Comparison of ENCODE assay signal across 1 cellular context in the genomic region with DNA sequence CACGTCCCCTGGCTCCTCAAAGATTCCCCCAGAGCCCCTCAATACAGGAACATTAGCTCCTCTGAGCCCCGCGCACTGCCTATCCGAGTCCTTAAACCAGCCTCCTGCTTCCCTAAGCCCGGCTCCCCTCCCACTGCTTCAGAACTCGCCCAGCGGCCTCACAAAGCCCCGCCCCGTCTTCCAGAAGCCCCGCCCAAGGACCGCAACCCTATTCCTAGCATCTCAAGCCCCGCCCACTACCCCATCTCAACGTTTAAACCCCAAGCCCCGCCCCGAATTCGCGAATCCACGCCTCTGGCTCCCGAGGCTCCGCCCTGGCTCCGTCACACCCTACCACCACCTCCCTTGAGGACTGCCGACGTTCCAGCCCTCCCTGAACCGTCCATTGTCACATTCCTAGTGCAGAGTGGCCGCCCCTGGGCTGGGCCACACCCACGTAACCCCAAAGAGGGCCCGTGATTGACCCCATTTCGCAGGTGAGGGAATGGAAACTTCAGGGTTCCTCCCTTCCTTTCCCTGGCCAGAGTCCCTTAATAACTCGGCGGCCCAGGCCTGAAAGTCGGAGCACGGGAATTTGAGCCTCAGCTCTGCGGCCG.
TF ChIP-seq lines count a peak whose summit lies in the region.

No MANE protein-coding gene starts in this region.

TF ChIP-seq in HepG2, 621 proteins besides CTCF, POLR2A, EP300 and RAD21 (continued from another document and continues in another):
- TF ChIP-seq, protein P1, sequence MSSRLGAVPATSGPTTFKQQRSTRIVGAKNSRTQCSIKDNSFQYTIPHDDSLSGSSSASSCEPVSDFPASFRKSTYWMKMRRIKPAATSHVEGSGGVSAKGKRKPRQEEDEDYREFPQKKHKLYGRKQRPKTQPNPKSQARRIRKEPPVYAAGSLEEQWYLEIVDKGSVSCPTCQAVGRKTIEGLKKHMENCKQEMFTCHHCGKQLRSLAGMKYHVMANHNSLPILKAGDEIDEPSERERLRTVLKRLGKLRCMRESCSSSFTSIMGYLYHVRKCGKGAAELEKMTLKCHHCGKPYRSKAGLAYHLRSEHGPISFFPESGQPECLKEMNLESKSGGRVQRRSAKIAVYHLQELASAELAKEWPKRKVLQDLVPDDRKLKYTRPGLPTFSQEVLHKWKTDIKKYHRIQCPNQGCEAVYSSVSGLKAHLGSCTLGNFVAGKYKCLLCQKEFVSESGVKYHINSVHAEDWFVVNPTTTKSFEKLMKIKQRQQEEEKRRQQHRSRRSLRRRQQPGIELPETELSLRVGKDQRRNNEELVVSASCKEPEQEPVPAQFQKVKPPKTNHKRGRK (CRISPR knock-in tag; IDR thresholded peaks at IDR 0.05): no peak
- TF ChIP-seq, protein P2, sequence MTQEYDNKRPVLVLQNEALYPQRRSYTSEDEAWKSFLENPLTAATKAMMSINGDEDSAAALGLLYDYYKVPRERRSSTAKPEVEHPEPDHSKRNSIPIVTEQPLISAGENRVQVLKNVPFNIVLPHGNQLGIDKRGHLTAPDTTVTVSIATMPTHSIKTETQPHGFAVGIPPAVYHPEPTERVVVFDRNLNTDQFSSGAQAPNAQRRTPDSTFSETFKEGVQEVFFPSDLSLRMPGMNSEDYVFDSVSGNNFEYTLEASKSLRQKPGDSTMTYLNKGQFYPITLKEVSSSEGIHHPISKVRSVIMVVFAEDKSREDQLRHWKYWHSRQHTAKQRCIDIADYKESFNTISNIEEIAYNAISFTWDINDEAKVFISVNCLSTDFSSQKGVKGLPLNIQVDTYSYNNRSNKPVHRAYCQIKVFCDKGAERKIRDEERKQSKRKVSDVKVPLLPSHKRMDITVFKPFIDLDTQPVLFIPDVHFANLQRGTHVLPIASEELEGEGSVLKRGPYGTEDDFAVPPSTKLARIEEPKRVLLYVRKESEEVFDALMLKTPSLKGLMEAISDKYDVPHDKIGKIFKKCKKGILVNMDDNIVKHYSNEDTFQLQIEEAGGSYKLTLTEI (CRISPR knock-in tag; conservative IDR thresholded peaks at IDR 0.05): no peak
- no peak for TF ChIP-seq WIZ (CRISPR knock-in tag; IDR thresholded peaks at IDR 0.05)
- TF ChIP-seq ZNF674 (CRISPR knock-in tag; IDR thresholded peaks at IDR 0.05; ENCODE audit: low read depth): no peak
- peak; percentile 37; the same call in 1 of the 2 replicates for TF ChIP-seq KDM5A (IDR thresholded peaks at IDR 0.05; ENCODE audit: borderline replicate concordance, low read length)
- TF ChIP-seq, protein P3, sequence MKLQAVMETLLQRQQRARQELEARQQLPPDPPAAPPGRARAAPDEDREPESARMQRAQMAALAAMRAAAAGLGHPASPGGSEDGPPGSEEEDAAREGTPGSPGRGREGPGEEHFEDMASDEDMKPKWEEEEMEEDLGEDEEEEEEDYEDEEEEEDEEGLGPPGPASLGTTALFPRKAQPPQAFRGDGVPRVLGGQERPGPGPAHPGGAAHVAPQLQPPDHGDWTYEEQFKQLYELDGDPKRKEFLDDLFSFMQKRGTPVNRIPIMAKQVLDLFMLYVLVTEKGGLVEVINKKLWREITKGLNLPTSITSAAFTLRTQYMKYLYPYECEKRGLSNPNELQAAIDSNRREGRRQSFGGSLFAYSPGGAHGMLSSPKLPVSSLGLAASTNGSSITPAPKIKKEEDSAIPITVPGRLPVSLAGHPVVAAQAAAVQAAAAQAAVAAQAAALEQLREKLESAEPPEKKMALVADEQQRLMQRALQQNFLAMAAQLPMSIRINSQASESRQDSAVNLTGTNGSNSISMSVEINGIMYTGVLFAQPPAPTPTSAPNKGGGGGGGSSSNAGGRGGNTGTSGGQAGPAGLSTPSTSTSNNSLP (IDR thresholded peaks at IDR 0.05; ENCODE audit: low read depth, low read length): no peak
- peak; percentile 20; the same call in 1 of the 2 replicates for TF ChIP-seq ZNF230 (CRISPR knock-in tag; IDR thresholded peaks at IDR 0.05)
- TF ChIP-seq MBNL3 (CRISPR knock-in tag; conservative IDR thresholded peaks at IDR 0.05): no peak
- no peak for TF ChIP-seq AGO1 (IDR thresholded peaks at IDR 0.05; ENCODE audit: low read depth, low read length, poor library complexity, severe bottlenecking)
- TF ChIP-seq SRSF9 (IDR thresholded peaks at IDR 0.05; ENCODE audit: borderline replicate concordance, insufficient read depth, low read depth, low read length, poor library complexity, severe bottlenecking): no peak
- TF ChIP-seq ZNF143 (CRISPR knock-in tag; IDR thresholded peaks at IDR 0.05): no peak
- TF ChIP-seq SRY (CRISPR knock-in tag; IDR thresholded peaks at IDR 0.05): peak; percentile 18; the same call in 1 of the 2 replicates
- TF ChIP-seq, protein P4, sequence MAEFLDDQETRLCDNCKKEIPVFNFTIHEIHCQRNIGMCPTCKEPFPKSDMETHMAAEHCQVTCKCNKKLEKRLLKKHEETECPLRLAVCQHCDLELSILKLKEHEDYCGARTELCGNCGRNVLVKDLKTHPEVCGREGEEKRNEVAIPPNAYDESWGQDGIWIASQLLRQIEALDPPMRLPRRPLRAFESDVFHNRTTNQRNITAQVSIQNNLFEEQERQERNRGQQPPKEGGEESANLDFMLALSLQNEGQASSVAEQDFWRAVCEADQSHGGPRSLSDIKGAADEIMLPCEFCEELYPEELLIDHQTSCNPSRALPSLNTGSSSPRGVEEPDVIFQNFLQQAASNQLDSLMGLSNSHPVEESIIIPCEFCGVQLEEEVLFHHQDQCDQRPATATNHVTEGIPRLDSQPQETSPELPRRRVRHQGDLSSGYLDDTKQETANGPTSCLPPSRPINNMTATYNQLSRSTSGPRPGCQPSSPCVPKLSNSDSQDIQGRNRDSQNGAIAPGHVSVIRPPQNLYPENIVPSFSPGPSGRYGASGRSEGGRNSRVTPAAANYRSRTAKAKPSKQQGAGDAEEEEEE (CRISPR knock-in tag; IDR thresholded peaks at IDR 0.05; ENCODE audit: borderline replicate concordance): no peak
- TF ChIP-seq ZBTB20 (CRISPR knock-in tag; IDR thresholded peaks at IDR 0.05; ENCODE audit: borderline replicate concordance, low read depth): no peak; the same call in 1 of the 2 replicates
- TF ChIP-seq, protein P5, sequence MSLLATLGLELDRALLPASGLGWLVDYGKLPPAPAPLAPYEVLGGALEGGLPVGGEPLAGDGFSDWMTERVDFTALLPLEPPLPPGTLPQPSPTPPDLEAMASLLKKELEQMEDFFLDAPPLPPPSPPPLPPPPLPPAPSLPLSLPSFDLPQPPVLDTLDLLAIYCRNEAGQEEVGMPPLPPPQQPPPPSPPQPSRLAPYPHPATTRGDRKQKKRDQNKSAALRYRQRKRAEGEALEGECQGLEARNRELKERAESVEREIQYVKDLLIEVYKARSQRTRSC (CRISPR knock-in tag; IDR thresholded peaks at IDR 0.05; ENCODE audit: low read depth): no peak
- peak; percentile 11; the same call in 1 of the 2 replicates for TF ChIP-seq PHF20 (CRISPR knock-in tag; IDR thresholded peaks at IDR 0.05)
- no peak for TF ChIP-seq SMC3 (IDR thresholded peaks at IDR 0.05; ENCODE audit: low read length)
- TF ChIP-seq ZNF350 (CRISPR knock-in tag; IDR thresholded peaks at IDR 0.05; ENCODE audit: borderline replicate concordance, low read depth): peak; percentile 72
- no peak for TF ChIP-seq ZNF792 (CRISPR knock-in tag; IDR thresholded peaks at IDR 0.05)
- no peak for TF ChIP-seq ZNF709 (CRISPR knock-in tag; IDR thresholded peaks at IDR 0.05)
- TF ChIP-seq ATM (IDR thresholded peaks at IDR 0.05; ENCODE audit: borderline replicate concordance): no peak
- TF ChIP-seq ZSCAN9 (CRISPR knock-in tag; IDR thresholded peaks at IDR 0.05; ENCODE audit: borderline replicate concordance): no peak; the same call in 1 of the 2 replicates
- TF ChIP-seq HNRNPH1 (optimal IDR thresholded peaks at IDR 0.05; ENCODE audit: low read depth, low read length): peak; percentile 64
- TF ChIP-seq KLF16 (CRISPR knock-in tag; IDR thresholded peaks at IDR 0.05): peak in 1 of 2 experiments; percentile 12; a peak in 1 of 4 replicates
- TF ChIP-seq TCF7L2 (IDR thresholded peaks at IDR 0.05; ENCODE audit: low read depth, low read length): no peak
- TF ChIP-seq NCOA5 (CRISPR knock-in tag; IDR thresholded peaks at IDR 0.05): no peak
- no peak for TF ChIP-seq ZNF7 (CRISPR knock-in tag; IDR thresholded peaks at IDR 0.05)
- no peak for TF ChIP-seq SOX13 (IDR thresholded peaks at IDR 0.05)
- TF ChIP-seq SOX13 (CRISPR knock-in tag; conservative IDR thresholded peaks at IDR 0.05 in 1 of 2, IDR thresholded peaks at IDR 0.05 in 1 of 2): peak in 1 of 2 experiments; percentile 44; a peak in 2 of 4 replicates
- no peak for TF ChIP-seq PRMT3 (CRISPR knock-in tag; IDR thresholded peaks at IDR 0.05; ENCODE audit: borderline replicate concordance, low read depth)
- TF ChIP-seq, protein P6, sequence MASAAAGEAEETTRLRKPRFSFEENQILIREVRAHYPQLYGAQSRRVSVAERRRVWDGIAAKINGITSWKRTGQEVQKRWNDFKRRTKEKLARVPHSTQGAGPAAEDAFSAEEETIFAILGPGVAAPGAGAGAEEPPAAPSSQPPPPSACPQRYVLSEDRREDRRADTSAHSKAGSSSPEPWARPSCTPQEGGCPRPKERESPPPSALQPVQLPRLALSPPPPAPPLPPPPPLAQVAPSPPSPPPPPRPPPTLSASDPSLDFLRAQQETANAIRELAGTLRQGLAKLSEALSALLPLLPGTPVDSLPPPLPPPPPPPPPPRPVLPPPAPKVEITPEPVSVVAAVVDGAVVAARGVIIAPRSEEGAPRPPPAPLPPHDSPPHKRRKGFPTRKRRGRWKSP (CRISPR knock-in tag; IDR thresholded peaks at IDR 0.05): no peak
- no peak for TF ChIP-seq ZNF282 (IDR thresholded peaks at IDR 0.05; ENCODE audit: partially characterized antibody)
- no peak for TF ChIP-seq IRF2 (CRISPR knock-in tag; IDR thresholded peaks at IDR 0.05)
- TF ChIP-seq, protein P7, sequence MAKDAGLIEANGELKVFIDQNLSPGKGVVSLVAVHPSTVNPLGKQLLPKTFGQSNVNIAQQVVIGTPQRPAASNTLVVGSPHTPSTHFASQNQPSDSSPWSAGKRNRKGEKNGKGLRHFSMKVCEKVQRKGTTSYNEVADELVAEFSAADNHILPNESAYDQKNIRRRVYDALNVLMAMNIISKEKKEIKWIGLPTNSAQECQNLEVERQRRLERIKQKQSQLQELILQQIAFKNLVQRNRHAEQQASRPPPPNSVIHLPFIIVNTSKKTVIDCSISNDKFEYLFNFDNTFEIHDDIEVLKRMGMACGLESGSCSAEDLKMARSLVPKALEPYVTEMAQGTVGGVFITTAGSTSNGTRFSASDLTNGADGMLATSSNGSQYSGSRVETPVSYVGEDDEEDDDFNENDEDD (CRISPR knock-in tag; IDR thresholded peaks at IDR 0.05; ENCODE audit: borderline replicate concordance): 0 out of 2 replicates have a peak, but pooled peaks have one; percentile 17
- TF ChIP-seq, protein P8, sequence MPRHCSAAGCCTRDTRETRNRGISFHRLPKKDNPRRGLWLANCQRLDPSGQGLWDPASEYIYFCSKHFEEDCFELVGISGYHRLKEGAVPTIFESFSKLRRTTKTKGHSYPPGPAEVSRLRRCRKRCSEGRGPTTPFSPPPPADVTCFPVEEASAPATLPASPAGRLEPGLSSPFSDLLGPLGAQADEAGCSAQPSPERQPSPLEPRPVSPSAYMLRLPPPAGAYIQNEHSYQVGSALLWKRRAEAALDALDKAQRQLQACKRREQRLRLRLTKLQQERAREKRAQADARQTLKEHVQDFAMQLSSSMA (CRISPR knock-in tag; IDR thresholded peaks at IDR 0.05): no peak; the same call in 1 of the 2 replicates
- TF ChIP-seq, protein P9, sequence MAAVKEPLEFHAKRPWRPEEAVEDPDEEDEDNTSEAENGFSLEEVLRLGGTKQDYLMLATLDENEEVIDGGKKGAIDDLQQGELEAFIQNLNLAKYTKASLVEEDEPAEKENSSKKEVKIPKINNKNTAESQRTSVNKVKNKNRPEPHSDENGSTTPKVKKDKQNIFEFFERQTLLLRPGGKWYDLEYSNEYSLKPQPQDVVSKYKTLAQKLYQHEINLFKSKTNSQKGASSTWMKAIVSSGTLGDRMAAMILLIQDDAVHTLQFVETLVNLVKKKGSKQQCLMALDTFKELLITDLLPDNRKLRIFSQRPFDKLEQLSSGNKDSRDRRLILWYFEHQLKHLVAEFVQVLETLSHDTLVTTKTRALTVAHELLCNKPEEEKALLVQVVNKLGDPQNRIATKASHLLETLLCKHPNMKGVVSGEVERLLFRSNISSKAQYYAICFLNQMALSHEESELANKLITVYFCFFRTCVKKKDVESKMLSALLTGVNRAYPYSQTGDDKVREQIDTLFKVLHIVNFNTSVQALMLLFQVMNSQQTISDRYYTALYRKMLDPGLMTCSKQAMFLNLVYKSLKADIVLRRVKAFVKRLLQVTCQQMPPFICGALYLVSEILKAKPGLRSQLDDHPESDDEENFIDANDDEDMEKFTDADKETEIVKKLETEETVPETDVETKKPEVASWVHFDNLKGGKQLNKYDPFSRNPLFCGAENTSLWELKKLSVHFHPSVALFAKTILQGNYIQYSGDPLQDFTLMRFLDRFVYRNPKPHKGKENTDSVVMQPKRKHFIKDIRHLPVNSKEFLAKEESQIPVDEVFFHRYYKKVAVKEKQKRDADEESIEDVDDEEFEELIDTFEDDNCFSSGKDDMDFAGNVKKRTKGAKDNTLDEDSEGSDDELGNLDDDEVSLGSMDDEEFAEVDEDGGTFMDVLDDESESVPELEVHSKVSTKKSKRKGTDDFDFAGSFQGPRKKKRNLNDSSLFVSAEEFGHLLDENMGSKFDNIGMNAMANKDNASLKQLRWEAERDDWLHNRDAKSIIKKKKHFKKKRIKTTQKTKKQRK (IDR thresholded peaks at IDR 0.05; ENCODE audit: low read length): no peak
- TF ChIP-seq, protein P10, sequence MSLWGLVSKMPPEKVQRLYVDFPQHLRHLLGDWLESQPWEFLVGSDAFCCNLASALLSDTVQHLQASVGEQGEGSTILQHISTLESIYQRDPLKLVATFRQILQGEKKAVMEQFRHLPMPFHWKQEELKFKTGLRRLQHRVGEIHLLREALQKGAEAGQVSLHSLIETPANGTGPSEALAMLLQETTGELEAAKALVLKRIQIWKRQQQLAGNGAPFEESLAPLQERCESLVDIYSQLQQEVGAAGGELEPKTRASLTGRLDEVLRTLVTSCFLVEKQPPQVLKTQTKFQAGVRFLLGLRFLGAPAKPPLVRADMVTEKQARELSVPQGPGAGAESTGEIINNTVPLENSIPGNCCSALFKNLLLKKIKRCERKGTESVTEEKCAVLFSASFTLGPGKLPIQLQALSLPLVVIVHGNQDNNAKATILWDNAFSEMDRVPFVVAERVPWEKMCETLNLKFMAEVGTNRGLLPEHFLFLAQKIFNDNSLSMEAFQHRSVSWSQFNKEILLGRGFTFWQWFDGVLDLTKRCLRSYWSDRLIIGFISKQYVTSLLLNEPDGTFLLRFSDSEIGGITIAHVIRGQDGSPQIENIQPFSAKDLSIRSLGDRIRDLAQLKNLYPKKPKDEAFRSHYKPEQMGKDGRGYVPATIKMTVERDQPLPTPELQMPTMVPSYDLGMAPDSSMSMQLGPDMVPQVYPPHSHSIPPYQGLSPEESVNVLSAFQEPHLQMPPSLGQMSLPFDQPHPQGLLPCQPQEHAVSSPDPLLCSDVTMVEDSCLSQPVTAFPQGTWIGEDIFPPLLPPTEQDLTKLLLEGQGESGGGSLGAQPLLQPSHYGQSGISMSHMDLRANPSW (CRISPR knock-in tag; IDR thresholded peaks at IDR 0.05; ENCODE audit: borderline replicate concordance): no peak
- no peak for TF ChIP-seq ZNF816 (CRISPR knock-in tag; IDR thresholded peaks at IDR 0.05; ENCODE audit: borderline replicate concordance)
- peak; percentile 76 for TF ChIP-seq PHF21A (CRISPR knock-in tag; IDR thresholded peaks at IDR 0.05)
- TF ChIP-seq STAT5B (CRISPR knock-in tag; IDR thresholded peaks at IDR 0.05): no peak
- no peak for TF ChIP-seq IRX3 (CRISPR knock-in tag; IDR thresholded peaks at IDR 0.05; ENCODE audit: borderline replicate concordance, low read depth)
- TF ChIP-seq KMT2B (CRISPR knock-in tag; IDR thresholded peaks at IDR 0.05): no peak
- no peak for TF ChIP-seq MIER2 (CRISPR knock-in tag; IDR thresholded peaks at IDR 0.05)
